Comparison of ENCODE assay signal across 13 cellular contexts in genomic region chr1:10338611-10339010, GRCh38.
DNase-seq lines count a peak whose midpoint lies in the region; ATAC-seq and TF ChIP-seq lines count a peak whose summit lies in the region.
"Had no signal": no experiment of that assay in that cellular context is flagged by ENCODE, and none has a peak within 500 bp of the region (broad histone marks: within the 10 kb centered on the region; RNA-seq: fewer than 3 reads in every experiment).

No MANE protein-coding gene starts in this region.

- POLR2A ChIA-PET in WTC11 (lab: Charles Lee): interaction anchor here (1.2 kb wide), 1 partner anchor 129 kb away, joined by 5 read pairs; the partner anchor contains the start of gene KIF1B

- H3K9me3 Mint-ChIP-seq in WTC11: no peaks in the 10 kb centered on the region
- no peaks in the 10 kb centered on the region for H3K9me3 Mint-ChIP-seq in nephron progenitor cell

- H3K27me3 Mint-ChIP-seq in WTC11 (ENCODE audit: low read depth) (no peaks in the 10 kb centered on the region), nephron progenitor cell (ENCODE audit: low read depth, poor library complexity) (no peaks in the 10 kb centered on the region)

- H3K36me3 Mint-ChIP-seq in WTC11 (peaks cover 73% of the 10 kb centered on the region), nephron progenitor cell (ENCODE audit: low read depth) (peaks cover 44% of the 10 kb centered on the region)

- no peak for TF ChIP-seq CTCF in WTC11 (IDR thresholded peaks at IDR 0.05)
- no peak for TF ChIP-seq CTCF in epithelial cell of esophagus (IDR thresholded peaks at IDR 0.05; ENCODE audit: insufficient read depth, low read depth, low read length, missing control alignments)
- TF ChIP-seq CTCF in nephron progenitor cell (IDR thresholded peaks at IDR 0.05): no peak

- DNase-seq in ELF-1 (ENCODE audit: low read depth, low spot score): peak; percentile 34
- DNase-seq in WTC11 (ENCODE audit: low spot score): no peak
- DNase-seq in epithelial cell of esophagus (ENCODE audit: low read depth): peak; percentile 53
- DNase-seq in nephron progenitor cell: no peak
- DNase-seq in activated T-cell treated with anti-CD3 and anti-CD28 coated beads, Interleukin-2, amount 50 U/mL, for 48 hours: no peak
- DNase-seq: DMS153, KG1, NCI-H1436, NCI-H748 treated with DMSO at 0.1 percent for 48 hours had no signal

- no peak for ATAC-seq in WTC11
- ATAC-seq in GM18517 (IDR thresholded peaks at IDR 0.05; ENCODE audit: unreplicated experiment): no peak
- no peak for ATAC-seq in HG03159 (IDR thresholded peaks at IDR 0.05; ENCODE audit: unreplicated experiment)
- no peak for ATAC-seq in HG02973 (IDR thresholded peaks at IDR 0.05; ENCODE audit: unreplicated experiment)

- peaks cover 16% of the 10 kb centered on the region for H3K4me1 Mint-ChIP-seq in WTC11
- peaks cover 10% of the 10 kb centered on the region for H3K4me1 Mint-ChIP-seq in nephron progenitor cell

- CTCF ChIA-PET in WTC11 (lab: Charles Lee): interaction anchor here (0.6 to 2.8 kb wide), 17 partner anchors 9 to 617 kb away, joined by 3 to 17 read pairs (median 3); partner anchors contain the start of gene KIF1B

- H3K27ac Mint-ChIP-seq in WTC11 (peak overlapping the region; percentile 70), nephron progenitor cell (peak overlapping the region; percentile 1)

- no peak overlapping the region for H3K4me3 ChIP-seq in epithelial cell of esophagus (ENCODE audit: low read length)
- H3K4me3 ChIP-seq: GM23248 had no signal

- H3K4me3 Mint-ChIP-seq in WTC11: no peak overlapping the region
- no peak overlapping the region for H3K4me3 Mint-ChIP-seq in nephron progenitor cell

TF ChIP-seq in WTC11, 78 proteins besides CTCF, POLR2A, EP300 and RAD21:
- TF ChIP-seq, protein P1, sequence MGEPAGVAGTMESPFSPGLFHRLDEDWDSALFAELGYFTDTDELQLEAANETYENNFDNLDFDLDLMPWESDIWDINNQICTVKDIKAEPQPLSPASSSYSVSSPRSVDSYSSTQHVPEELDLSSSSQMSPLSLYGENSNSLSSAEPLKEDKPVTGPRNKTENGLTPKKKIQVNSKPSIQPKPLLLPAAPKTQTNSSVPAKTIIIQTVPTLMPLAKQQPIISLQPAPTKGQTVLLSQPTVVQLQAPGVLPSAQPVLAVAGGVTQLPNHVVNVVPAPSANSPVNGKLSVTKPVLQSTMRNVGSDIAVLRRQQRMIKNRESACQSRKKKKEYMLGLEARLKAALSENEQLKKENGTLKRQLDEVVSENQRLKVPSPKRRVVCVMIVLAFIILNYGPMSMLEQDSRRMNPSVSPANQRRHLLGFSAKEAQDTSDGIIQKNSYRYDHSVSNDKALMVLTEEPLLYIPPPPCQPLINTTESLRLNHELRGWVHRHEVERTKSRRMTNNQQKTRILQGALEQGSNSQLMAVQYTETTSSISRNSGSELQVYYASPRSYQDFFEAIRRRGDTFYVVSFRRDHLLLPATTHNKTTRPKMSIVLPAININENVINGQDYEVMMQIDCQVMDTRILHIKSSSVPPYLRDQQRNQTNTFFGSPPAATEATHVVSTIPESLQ (CRISPR knock-in tag; IDR thresholded peaks at IDR 0.05): no peak
- no peak for TF ChIP-seq NR3C1 (CRISPR knock-in tag; conservative IDR thresholded peaks at IDR 0.05; ENCODE audit: low read depth)
- TF ChIP-seq ZNF281 (CRISPR knock-in tag; IDR thresholded peaks at IDR 0.05): no peak
- TF ChIP-seq SP1 (CRISPR knock-in tag; conservative IDR thresholded peaks at IDR 0.05): no peak
- TF ChIP-seq, protein P2, sequence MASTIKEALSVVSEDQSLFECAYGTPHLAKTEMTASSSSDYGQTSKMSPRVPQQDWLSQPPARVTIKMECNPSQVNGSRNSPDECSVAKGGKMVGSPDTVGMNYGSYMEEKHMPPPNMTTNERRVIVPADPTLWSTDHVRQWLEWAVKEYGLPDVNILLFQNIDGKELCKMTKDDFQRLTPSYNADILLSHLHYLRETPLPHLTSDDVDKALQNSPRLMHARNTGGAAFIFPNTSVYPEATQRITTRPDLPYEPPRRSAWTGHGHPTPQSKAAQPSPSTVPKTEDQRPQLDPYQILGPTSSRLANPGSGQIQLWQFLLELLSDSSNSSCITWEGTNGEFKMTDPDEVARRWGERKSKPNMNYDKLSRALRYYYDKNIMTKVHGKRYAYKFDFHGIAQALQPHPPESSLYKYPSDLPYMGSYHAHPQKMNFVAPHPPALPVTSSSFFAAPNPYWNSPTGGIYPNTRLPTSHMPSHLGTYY (CRISPR knock-in tag; IDR thresholded peaks at IDR 0.05): no peak

Comparison
In these comparisons a context has a peak if more than half of its experiments do, and no peak if none do; other contexts are left out.
1. DNase-seq: peak in ELF-1 (single experiment) and epithelial cell of esophagus (single experiment); none in WTC11 (single experiment), nephron progenitor cell (single experiment) and activated T-cell treated with anti-CD3 and anti-CD28 coated beads, Interleukin-2, amount 50 U/mL, for 48 hours (0 of 2).